In genomic region chr15:42133892-42134502, GRCh38 we compare ENCODE assay signal across 10 cellular contexts. TPM values are rescaled to one million over a fixed set of nuclear protein-coding genes. Genes with fewer than 3 reads are reported as not detected.
A peak's percentile ranks its signal among the peaks of the same experiment; 100 is the strongest.
DNase-seq lines count a peak whose midpoint lies in the region; ATAC-seq and TF ChIP-seq lines count a peak whose summit lies in the region.
"Had no signal": no experiment of that assay in that cellular context is flagged by ENCODE, and none has a peak within 500 bp of the region (broad histone marks: within the 10 kb centered on the region; RNA-seq: fewer than 3 reads in every experiment).

No MANE protein-coding gene starts in this region.

- H3K9me3 Mint-ChIP-seq in CD8-positive, alpha-beta T cell, result no peaks in the 10 kb centered on the region
- H3K9me3 Mint-ChIP-seq: IgD-negative memory B cell had no signal

- H3K4me2 ChIP-seq in OCI-LY7 (ENCODE audit: low read length), result no peak overlapping the region

- peak in 6 of 7 experiments; percentile 23 to 55 (median 41) for DNase-seq in CD8-positive, alpha-beta T cell
- peak; percentile 68 for DNase-seq in HEK293T (ENCODE audit: extremely low spot score)
- peak; percentile 66 for DNase-seq in OCI-LY7 (ENCODE audit: low spot score)
- peak; percentile 77 to 81 for DNase-seq in activated T-cell treated with anti-CD3 and anti-CD28 coated beads, Interleukin-2, amount 50 U/mL, for 48 hours
- no peak for DNase-seq in heart left ventricle
- DNase-seq in stimulated activated CD4-positive, alpha-beta T cell treated with anti-CD3 and anti-CD28 coated beads, Interleukin-1b, Interleukin-23, amount 100 ng/mL, for 24 hours (ENCODE audit: low read depth in 4 of 4, low spot score in 1 of 4), result peak in 3 of 4 experiments; percentile 32 to 54 (median 36)
- no peak for DNase-seq in cerebellar nuclear complex (lab: John Stamatoyannopoulos, UW)
- DNase-seq in midbrain (lab: John Stamatoyannopoulos, UW), result no peak

- peaks cover 13% of the 10 kb centered on the region for H3K27me3 Mint-ChIP-seq in CD8-positive, alpha-beta T cell (ENCODE audit: low read depth)

- no peaks in the 10 kb centered on the region for H3K79me2 ChIP-seq in OCI-LY7 (ENCODE audit: insufficient read depth, low read depth, low read length)

- no peaks in the 10 kb centered on the region for H3K4me1 ChIP-seq in CD8-positive, alpha-beta T cell (ENCODE audit: insufficient read depth, low read length)
- H3K4me1 ChIP-seq in OCI-LY7 (ENCODE audit: insufficient read depth, low read length, poor library complexity, severe bottlenecking) (no peaks in the 10 kb centered on the region), heart left ventricle (no peaks in the 10 kb centered on the region)

- no peaks in the 10 kb centered on the region for H4K20me1 ChIP-seq in OCI-LY7 (ENCODE audit: insufficient read depth, low read length)

- H3K27ac ChIP-seq in CD8-positive, alpha-beta T cell (ENCODE audit: low read depth, low read length), result no peak overlapping the region
- H3K27ac ChIP-seq in OCI-LY7 (ENCODE audit: low read depth, low read length, poor library complexity, severe bottlenecking) (no peak overlapping the region), heart left ventricle (no peak overlapping the region)
- H3K27ac ChIP-seq: skin epidermis had no signal

- BruUV-seq in OCI-LY7 (replicated peaks; lab: Mats Ljungman, UMichigan), result no TSS peak

- no peak overlapping the region for H3K4me3 Mint-ChIP-seq in CD8-positive, alpha-beta T cell
- H3K4me3 Mint-ChIP-seq: IgD-negative memory B cell had no signal

- no peaks in the 10 kb centered on the region for H3K9me2 ChIP-seq in OCI-LY7 (ENCODE audit: insufficient read depth, low read length)

- TF ChIP-seq CTCF in CD8-positive, alpha-beta T cell (IDR thresholded peaks at IDR 0.05), result no peak
- TF ChIP-seq CTCF in OCI-LY7 (conservative IDR thresholded peaks at IDR 0.05; ENCODE audit: low read length) (peak; percentile 91), heart left ventricle (IDR thresholded peaks at IDR 0.05) (peak; percentile 18 to 48 (median 38))

- peak; percentile 44 for ATAC-seq in CD8-positive, alpha-beta T cell
- ATAC-seq in heart left ventricle, result peak in 2 of 4 donors; percentile 47 to 57

- no peak for TF ChIP-seq POLR2A in heart left ventricle (IDR thresholded peaks at IDR 0.05)

- POLR2A ChIA-PET in CD8-positive, alpha-beta T cell (lab: Charles Lee), result no interaction called here
- POLR2A ChIA-PET in HEK293T (lab: Yijun Ruan, JAX), result no interaction called here
- POLR2A ChIA-PET in OCI-LY7 (lab: Charles Lee), result no interaction called here

- H2AFZ ChIP-seq in OCI-LY7 (ENCODE audit: low read length), result no peak overlapping the region

- H3K4me3 ChIP-seq in CD8-positive, alpha-beta T cell (ENCODE audit: low read depth, low read length), result no peak overlapping the region
- H3K4me3 ChIP-seq in OCI-LY7 (ENCODE audit: low read depth, low read length, poor library complexity, severe bottlenecking) (no peak overlapping the region), heart left ventricle (no peak overlapping the region)
- H3K4me3 ChIP-seq: skin epidermis had no signal

- H3K9me3 ChIP-seq in CD8-positive, alpha-beta T cell (ENCODE audit: low read length), result no peaks in the 10 kb centered on the region
- no peaks in the 10 kb centered on the region for H3K9me3 ChIP-seq in OCI-LY7 (ENCODE audit: low read length)
- H3K9me3 ChIP-seq in heart left ventricle, result no peaks in the 10 kb centered on the region

- CTCF ChIA-PET in CD8-positive, alpha-beta T cell (lab: Charles Lee), result interaction anchor here (1.4 kb wide), 1 partner anchor 21 kb away, joined by 3 read pairs; no protein-coding TSS in a partner anchor
- CTCF ChIA-PET in HEK293T (lab: Yijun Ruan, JAX) (interaction anchor here (0.6 to 1.4 kb wide), 3 partner anchors 144 to 169 kb away, joined by 3 to 7 read pairs (median 4); partner anchors contain the start of gene EHD4), OCI-LY7 (lab: Charles Lee; ENCODE audit: unreplicated experiment) (interaction anchor here (0.6 kb wide), 2 partner anchors 21 to 148 kb away, joined by 3 read pairs; no protein-coding TSS in a partner anchor)

- intact Hi-C loops in CD8-positive, alpha-beta T cell (cut with DNase I, micrococcal nuclease), result no loop called here
- intact Hi-C loops in OCI-LY7 (cut with micrococcal nuclease; ENCODE audit: unreplicated experiment) (loop anchor here (1.0 to 5.0 kb wide), 2 partner anchors 52 to 68 kb away; no protein-coding TSS in a partner anchor), heart left ventricle (cut with DNase I) (loop anchor here in 6 of 10 donors (2.0 to 10.0 kb wide), 7 partner anchors 47 to 152 kb away; no protein-coding TSS in a partner anchor)

- 71 to 80% (median 74%) methylated on average over 11 of the region's 11 CpGs for WGBS in heart left ventricle, 4 donors

- no peaks in the 10 kb centered on the region for H3K36me3 Mint-ChIP-seq in CD8-positive, alpha-beta T cell
- H3K36me3 Mint-ChIP-seq: IgD-negative memory B cell had no signal

- no peaks in the 10 kb centered on the region for H3K4me1 Mint-ChIP-seq in CD8-positive, alpha-beta T cell (ENCODE audit: low read depth)

- no peaks in the 10 kb centered on the region for H3K27me3 ChIP-seq in CD8-positive, alpha-beta T cell (ENCODE audit: insufficient read depth, low read length)
- peaks cover 0 to 3% (median 0%) of the 10 kb centered on the region in 9 donors for H3K27me3 ChIP-seq in heart left ventricle

- no peaks in the 10 kb centered on the region for H3K36me3 ChIP-seq in CD8-positive, alpha-beta T cell (ENCODE audit: insufficient read depth, low read length)
- H3K36me3 ChIP-seq in OCI-LY7 (ENCODE audit: insufficient read depth, low read length) (no peaks in the 10 kb centered on the region), heart left ventricle (no peaks in the 10 kb centered on the region)

- H3K27ac Mint-ChIP-seq in CD8-positive, alpha-beta T cell, result no peak overlapping the region
- H3K27ac Mint-ChIP-seq: IgD-negative memory B cell had no signal

TF ChIP-seq in HEK293T, 16 proteins besides CTCF, POLR2A, EP300 and RAD21:
- TF ChIP-seq FOXA1 (IDR thresholded peaks at IDR 0.05) (no peak), NFRKB (IDR thresholded peaks at IDR 0.05) (no peak), ZNF384 (IDR thresholded peaks at IDR 0.05) (no peak), BHLHE40 (IDR thresholded peaks at IDR 0.05; ENCODE audit: borderline replicate concordance) (no peak), FOXK2 (IDR thresholded peaks at IDR 0.05) (no peak)
- TF ChIP-seq, protein P1, sequence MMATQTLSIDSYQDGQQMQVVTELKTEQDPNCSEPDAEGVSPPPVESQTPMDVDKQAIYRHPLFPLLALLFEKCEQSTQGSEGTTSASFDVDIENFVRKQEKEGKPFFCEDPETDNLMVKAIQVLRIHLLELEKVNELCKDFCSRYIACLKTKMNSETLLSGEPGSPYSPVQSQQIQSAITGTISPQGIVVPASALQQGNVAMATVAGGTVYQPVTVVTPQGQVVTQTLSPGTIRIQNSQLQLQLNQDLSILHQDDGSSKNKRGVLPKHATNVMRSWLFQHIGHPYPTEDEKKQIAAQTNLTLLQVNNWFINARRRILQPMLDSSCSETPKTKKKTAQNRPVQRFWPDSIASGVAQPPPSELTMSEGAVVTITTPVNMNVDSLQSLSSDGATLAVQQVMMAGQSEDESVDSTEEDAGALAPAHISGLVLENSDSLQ (IDR thresholded peaks at IDR 0.05), result no peak

RNA-seq across cellular contexts. Expression of gene PLA2G4F, which starts 22.4 kb away (rescaled TPM):
- total RNA-seq in CD8-positive, alpha-beta T cell, result not detected
- not detected in 2 replicates for total RNA-seq in OCI-LY7 (2014; rRNA removed; shearing (Covaris generic))
- total RNA-seq in OCI-LY7 (2022), result not detected in 2 replicates
- 1 to 10 TPM in 6 of 9 donors, under 1 TPM in 3; 0.09 to 9.0 (median 1.4) TPM for total RNA-seq in heart left ventricle
- polyA plus RNA-seq in heart left ventricle, result 1 to 10 TPM in 1 of 2 donors, under 1 TPM in 1; 0.10 to 3.2 TPM
- polyA plus RNA-seq: IgD-negative memory B cell had no signal

RNA-seq across cellular contexts. Expression of gene PLA2G4D, which starts 39.6 kb away (rescaled TPM):
- total RNA-seq in CD8-positive, alpha-beta T cell, result not detected
- total RNA-seq in OCI-LY7 (2014; rRNA removed; shearing (Covaris generic)), result not detected in 2 replicates
- total RNA-seq in OCI-LY7 (2022), result not detected in 2 replicates
- not detected for total RNA-seq in heart left ventricle
- polyA plus RNA-seq in heart left ventricle, result not detected
- polyA plus RNA-seq: IgD-negative memory B cell had no signal

Comparison
In these comparisons a context has a peak if more than half of its experiments do, and no peak if none do; other contexts are left out.
1. DNase-seq: peak in CD8-positive, alpha-beta T cell (6 of 7), HEK293T (single experiment), OCI-LY7 (single experiment), activated T-cell treated with anti-CD3 and anti-CD28 coated beads, Interleukin-2, amount 50 U/mL, for 48 hours (2 of 2) and stimulated activated CD4-positive, alpha-beta T cell treated with anti-CD3 and anti-CD28 coated beads, Interleukin-1b, Interleukin-23, amount 100 ng/mL, for 24 hours (3 of 4); none in heart left ventricle (0 of 5), cerebellar nuclear complex (0 of 2) and midbrain (single experiment).
2. intact Hi-C loops: an anchor here in OCI-LY7 (1.0 to 5.0 kb wide) and heart left ventricle (2.0 to 10.0 kb wide); none called in CD8-positive, alpha-beta T cell.